In genomic region chr1:174075245-174075692, GRCh38 we compare ENCODE assay signal across 2 cellular contexts.
TF ChIP-seq lines count a peak whose summit lies in the region.

No MANE protein-coding gene starts in this region.

TF ChIP-seq in HCT116, 20 proteins besides CTCF, POLR2A, EP300 and RAD21:
- TF ChIP-seq SRF (IDR thresholded peaks at IDR 0.05; ENCODE audit: low read depth): no peak
- TF ChIP-seq ELF1 (IDR thresholded peaks at IDR 0.05; ENCODE audit: borderline replicate concordance, low read depth): no peak
- TF ChIP-seq, protein P1, sequence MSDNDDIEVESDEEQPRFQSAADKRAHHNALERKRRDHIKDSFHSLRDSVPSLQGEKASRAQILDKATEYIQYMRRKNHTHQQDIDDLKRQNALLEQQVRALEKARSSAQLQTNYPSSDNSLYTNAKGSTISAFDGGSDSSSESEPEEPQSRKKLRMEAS (IDR thresholded peaks at IDR 0.05): peak; percentile 29; the same call in 1 of the 2 replicates
- TF ChIP-seq CEBPB (IDR thresholded peaks at IDR 0.05; ENCODE audit: low read depth): peak; percentile 57
- TF ChIP-seq POLR2AphosphoS5 (IDR thresholded peaks at IDR 0.05; ENCODE audit: low read depth, low read length): no peak
- TF ChIP-seq YY1 (IDR thresholded peaks at IDR 0.05; ENCODE audit: extremely low read depth, insufficient replicate concordance, low read depth, low read length): peak; percentile 57

TF ChIP-seq in K562, 482 proteins besides CTCF, POLR2A, EP300 and RAD21 (continues in another document):
- no peak for TF ChIP-seq MCM7 (IDR thresholded peaks at IDR 0.05)
- TF ChIP-seq YY1 (IDR thresholded peaks at IDR 0.05; ENCODE audit: borderline replicate concordance in 1 of 3, control insufficient read depth in 1 of 3, extremely low read depth in 1 of 3, insufficient read depth in 3 of 3, insufficient read length in 1 of 3, insufficient replicate concordance in 2 of 3, low read depth in 1 of 3, low read length in 2 of 3): peak in 1 of 3 experiments; percentile 50
- TF ChIP-seq TCF15 (CRISPR knock-in tag; IDR thresholded peaks at IDR 0.05): no peak
- TF ChIP-seq CHAMP1 (IDR thresholded peaks at IDR 0.05): no peak
- TF ChIP-seq, protein P2, sequence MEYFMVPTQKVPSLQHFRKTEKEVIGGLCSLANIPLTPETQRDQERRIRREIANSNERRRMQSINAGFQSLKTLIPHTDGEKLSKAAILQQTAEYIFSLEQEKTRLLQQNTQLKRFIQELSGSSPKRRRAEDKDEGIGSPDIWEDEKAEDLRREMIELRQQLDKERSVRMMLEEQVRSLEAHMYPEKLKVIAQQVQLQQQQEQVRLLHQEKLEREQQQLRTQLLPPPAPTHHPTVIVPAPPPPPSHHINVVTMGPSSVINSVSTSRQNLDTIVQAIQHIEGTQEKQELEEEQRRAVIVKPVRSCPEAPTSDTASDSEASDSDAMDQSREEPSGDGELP (CRISPR knock-in tag; IDR thresholded peaks at IDR 0.05; ENCODE audit: borderline replicate concordance): no peak
- no peak for TF ChIP-seq ZNF3 (CRISPR knock-in tag; IDR thresholded peaks at IDR 0.05)
- peak; percentile 36 for TF ChIP-seq TAF9B (IDR thresholded peaks at IDR 0.05; ENCODE audit: partially characterized antibody)
- TF ChIP-seq ZNF175 (CRISPR knock-in tag; IDR thresholded peaks at IDR 0.05; ENCODE audit: low read depth): no peak
- TF ChIP-seq TSC22D4 (tag; IDR thresholded peaks at IDR 0.05): no peak
- 0 out of 2 replicates have a peak, but pooled peaks have one; percentile 15 for TF ChIP-seq DIDO1 (tag; IDR thresholded peaks at IDR 0.05; ENCODE audit: low read depth)
- no peak for TF ChIP-seq FOXP1 (CRISPR knock-in tag; IDR thresholded peaks at IDR 0.05)
- no peak for TF ChIP-seq ZBED1 (IDR thresholded peaks at IDR 0.05)
- TF ChIP-seq, protein P3, sequence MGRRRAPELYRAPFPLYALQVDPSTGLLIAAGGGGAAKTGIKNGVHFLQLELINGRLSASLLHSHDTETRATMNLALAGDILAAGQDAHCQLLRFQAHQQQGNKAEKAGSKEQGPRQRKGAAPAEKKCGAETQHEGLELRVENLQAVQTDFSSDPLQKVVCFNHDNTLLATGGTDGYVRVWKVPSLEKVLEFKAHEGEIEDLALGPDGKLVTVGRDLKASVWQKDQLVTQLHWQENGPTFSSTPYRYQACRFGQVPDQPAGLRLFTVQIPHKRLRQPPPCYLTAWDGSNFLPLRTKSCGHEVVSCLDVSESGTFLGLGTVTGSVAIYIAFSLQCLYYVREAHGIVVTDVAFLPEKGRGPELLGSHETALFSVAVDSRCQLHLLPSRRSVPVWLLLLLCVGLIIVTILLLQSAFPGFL (CRISPR knock-in tag; IDR thresholded peaks at IDR 0.05): no peak
- TF ChIP-seq SMAD1 (IDR thresholded peaks at IDR 0.05; ENCODE audit: low read depth, low read length, partially characterized antibody): no peak
- TF ChIP-seq ZNF512 (tag; IDR thresholded peaks at IDR 0.05): no peak
- TF ChIP-seq, protein P4, sequence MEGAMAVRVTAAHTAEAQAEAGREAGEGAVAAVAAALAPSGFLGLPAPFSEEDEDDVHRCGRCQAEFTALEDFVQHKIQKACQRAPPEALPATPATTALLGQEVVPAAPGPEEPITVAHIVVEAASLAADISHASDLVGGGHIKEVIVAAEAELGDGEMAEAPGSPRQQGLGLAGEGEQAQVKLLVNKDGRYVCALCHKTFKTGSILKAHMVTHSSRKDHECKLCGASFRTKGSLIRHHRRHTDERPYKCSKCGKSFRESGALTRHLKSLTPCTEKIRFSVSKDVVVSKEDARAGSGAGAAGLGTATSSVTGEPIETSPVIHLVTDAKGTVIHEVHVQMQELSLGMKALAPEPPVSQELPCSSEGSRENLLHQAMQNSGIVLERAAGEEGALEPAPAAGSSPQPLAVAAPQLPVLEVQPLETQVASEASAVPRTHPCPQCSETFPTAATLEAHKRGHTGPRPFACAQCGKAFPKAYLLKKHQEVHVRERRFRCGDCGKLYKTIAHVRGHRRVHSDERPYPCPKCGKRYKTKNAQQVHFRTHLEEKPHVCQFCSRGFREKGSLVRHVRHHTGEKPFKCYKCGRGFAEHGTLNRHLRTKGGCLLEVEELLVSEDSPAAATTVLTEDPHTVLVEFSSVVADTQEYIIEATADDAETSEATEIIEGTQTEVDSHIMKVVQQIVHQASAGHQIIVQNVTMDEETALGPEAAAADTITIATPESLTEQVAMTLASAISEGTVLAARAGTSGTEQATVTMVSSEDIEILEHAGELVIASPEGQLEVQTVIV (CRISPR knock-in tag; IDR thresholded peaks at IDR 0.05; ENCODE audit: borderline replicate concordance): no peak
- TF ChIP-seq RBFOX2 (IDR thresholded peaks at IDR 0.05; ENCODE audit: low read depth, low read length): no peak
- no peak for TF ChIP-seq THRA (IDR thresholded peaks at IDR 0.05)
- TF ChIP-seq ZNF584 (CRISPR knock-in tag; IDR thresholded peaks at IDR 0.05; ENCODE audit: low read depth): peak; percentile 81; the same call in 1 of the 2 replicates
- TF ChIP-seq MYNN (IDR thresholded peaks at IDR 0.05): no peak
- no peak for TF ChIP-seq MYNN (CRISPR knock-in tag; IDR thresholded peaks at IDR 0.05)
- no peak for TF ChIP-seq RBM17 (IDR thresholded peaks at IDR 0.05; ENCODE audit: borderline replicate concordance, low read depth, low read length)
- no peak for TF ChIP-seq JUNB (CRISPR knock-in tag; conservative IDR thresholded peaks at IDR 0.05)
- TF ChIP-seq ATF3 (IDR thresholded peaks at IDR 0.05): peak; percentile 55; the same call in 1 of the 2 replicates
- no peak for TF ChIP-seq ATF3 (CRISPR knock-in tag; conservative IDR thresholded peaks at IDR 0.05)
- no peak for TF ChIP-seq TBL1XR1 (IDR thresholded peaks at IDR 0.05; ENCODE audit: low read length in 2 of 2)
- TF ChIP-seq HDAC1 (IDR thresholded peaks at IDR 0.05): no peak
- no peak for TF ChIP-seq THRB (CRISPR knock-in tag; conservative IDR thresholded peaks at IDR 0.05)
- peak; percentile 76 for TF ChIP-seq NFRKB (IDR thresholded peaks at IDR 0.05; ENCODE audit: low read depth)
- no peak for TF ChIP-seq TFAM (CRISPR knock-in tag; conservative IDR thresholded peaks at IDR 0.05)
- TF ChIP-seq ATF7 (IDR thresholded peaks at IDR 0.05): peak; percentile 50; the same call in 1 of the 2 replicates
- no peak for TF ChIP-seq TCFL5 (CRISPR knock-in tag; conservative IDR thresholded peaks at IDR 0.05)
- no peak for TF ChIP-seq SP2 (IDR thresholded peaks at IDR 0.05; ENCODE audit: extremely low read depth, low read depth, low read length, poor library complexity, severe bottlenecking)
- TF ChIP-seq, protein P5, sequence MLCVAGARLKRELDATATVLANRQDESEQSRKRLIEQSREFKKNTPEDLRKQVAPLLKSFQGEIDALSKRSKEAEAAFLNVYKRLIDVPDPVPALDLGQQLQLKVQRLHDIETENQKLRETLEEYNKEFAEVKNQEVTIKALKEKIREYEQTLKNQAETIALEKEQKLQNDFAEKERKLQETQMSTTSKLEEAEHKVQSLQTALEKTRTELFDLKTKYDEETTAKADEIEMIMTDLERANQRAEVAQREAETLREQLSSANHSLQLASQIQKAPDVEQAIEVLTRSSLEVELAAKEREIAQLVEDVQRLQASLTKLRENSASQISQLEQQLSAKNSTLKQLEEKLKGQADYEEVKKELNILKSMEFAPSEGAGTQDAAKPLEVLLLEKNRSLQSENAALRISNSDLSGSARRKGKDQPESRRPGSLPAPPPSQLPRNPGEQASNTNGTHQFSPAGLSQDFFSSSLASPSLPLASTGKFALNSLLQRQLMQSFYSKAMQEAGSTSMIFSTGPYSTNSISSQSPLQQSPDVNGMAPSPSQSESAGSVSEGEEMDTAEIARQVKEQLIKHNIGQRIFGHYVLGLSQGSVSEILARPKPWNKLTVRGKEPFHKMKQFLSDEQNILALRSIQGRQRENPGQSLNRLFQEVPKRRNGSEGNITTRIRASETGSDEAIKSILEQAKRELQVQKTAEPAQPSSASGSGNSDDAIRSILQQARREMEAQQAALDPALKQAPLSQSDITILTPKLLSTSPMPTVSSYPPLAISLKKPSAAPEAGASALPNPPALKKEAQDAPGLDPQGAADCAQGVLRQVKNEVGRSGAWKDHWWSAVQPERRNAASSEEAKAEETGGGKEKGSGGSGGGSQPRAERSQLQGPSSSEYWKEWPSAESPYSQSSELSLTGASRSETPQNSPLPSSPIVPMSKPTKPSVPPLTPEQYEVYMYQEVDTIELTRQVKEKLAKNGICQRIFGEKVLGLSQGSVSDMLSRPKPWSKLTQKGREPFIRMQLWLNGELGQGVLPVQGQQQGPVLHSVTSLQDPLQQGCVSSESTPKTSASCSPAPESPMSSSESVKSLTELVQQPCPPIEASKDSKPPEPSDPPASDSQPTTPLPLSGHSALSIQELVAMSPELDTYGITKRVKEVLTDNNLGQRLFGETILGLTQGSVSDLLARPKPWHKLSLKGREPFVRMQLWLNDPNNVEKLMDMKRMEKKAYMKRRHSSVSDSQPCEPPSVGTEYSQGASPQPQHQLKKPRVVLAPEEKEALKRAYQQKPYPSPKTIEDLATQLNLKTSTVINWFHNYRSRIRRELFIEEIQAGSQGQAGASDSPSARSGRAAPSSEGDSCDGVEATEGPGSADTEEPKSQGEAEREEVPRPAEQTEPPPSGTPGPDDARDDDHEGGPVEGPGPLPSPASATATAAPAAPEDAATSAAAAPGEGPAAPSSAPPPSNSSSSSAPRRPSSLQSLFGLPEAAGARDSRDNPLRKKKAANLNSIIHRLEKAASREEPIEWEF (CRISPR knock-in tag; IDR thresholded peaks at IDR 0.05): no peak
- no peak for TF ChIP-seq ZKSCAN3 (CRISPR knock-in tag; IDR thresholded peaks at IDR 0.05)
- TF ChIP-seq POLR2H (tag; IDR thresholded peaks at IDR 0.05; ENCODE audit: low read depth): peak; percentile 74; the same call in 1 of the 2 replicates
- no peak for TF ChIP-seq COPS2 (conservative IDR thresholded peaks at IDR 0.05)
- no peak for TF ChIP-seq NFYB (IDR thresholded peaks at IDR 0.05; ENCODE audit: extremely low read depth, insufficient read length)
